In genomic region chr1:18903313-18903671, GRCh38 we compare ENCODE assay signal across 8 cellular contexts. TPM values are rescaled to one million over a fixed set of nuclear protein-coding genes. Genes with fewer than 3 reads are reported as not detected.
A peak's percentile ranks its signal among the peaks of the same experiment; 100 is the strongest.
DNase-seq lines count a peak whose midpoint lies in the region; TF ChIP-seq lines count a peak whose summit lies in the region.

No MANE protein-coding gene starts in this region.

- H3K27ac Mint-ChIP-seq in chondrocyte (ENCODE audit: unreplicated experiment): peak overlapping the region; percentile 98

- H3K4me3 Mint-ChIP-seq in chondrocyte (ENCODE audit: unreplicated experiment): peak overlapping the region; percentile 96

- POLR2A ChIA-PET in AG04449 (lab: Yijun Ruan, JAX): interaction anchor here (0.6 to 1.2 kb wide), 4 partner anchors 10 to 69 kb away, joined by 3 read pairs; partner anchors contain the start of gene IFFO2

- no peak for TF ChIP-seq CTCF in AG04449 (IDR thresholded peaks at IDR 0.05; ENCODE audit: insufficient read depth, low read length, missing control alignments)
- TF ChIP-seq CTCF in chondrocyte (IDR thresholded peaks at IDR 0.05): no peak

- no peaks in the 10 kb centered on the region for H3K9me3 Mint-ChIP-seq in chondrocyte (ENCODE audit: low read depth)

- peaks cover 8% of the 10 kb centered on the region; the same call in 1 of the 2 replicates for H3K27me3 ChIP-seq in HUES6 (ENCODE audit: control insufficient read depth, insufficient read depth, low read length)
- H3K27me3 ChIP-seq in muscle layer of duodenum (ENCODE audit: low read depth, low read length): no peaks in the 10 kb centered on the region

- H3K9me3 ChIP-seq in HUES6 (ENCODE audit: control insufficient read depth, insufficient read depth, low read depth, low read length) (no peaks in the 10 kb centered on the region), muscle layer of duodenum (ENCODE audit: control insufficient read depth in 1 of 2, low read length in 2 of 2) (no peaks in the 10 kb centered on the region)

- H3K4me3 ChIP-seq in AG04449 (ENCODE audit: low read depth, low read length) (peak overlapping the region; percentile 62), HUES6 (ENCODE audit: low read depth, low read length) (peak overlapping the region; percentile 98), muscle layer of duodenum (ENCODE audit: low read depth in 1 of 2, low read length in 2 of 2) (peak overlapping the region; percentile 75 to 79)

- peaks cover 18% of the 10 kb centered on the region for H3K4me1 Mint-ChIP-seq in chondrocyte (ENCODE audit: low read depth)

- H3K4me1 ChIP-seq in HUES6 (ENCODE audit: control insufficient read depth, insufficient read depth, low read length) (peaks cover 17% of the 10 kb centered on the region), muscle layer of duodenum (ENCODE audit: control insufficient read depth in 1 of 2, insufficient read depth in 2 of 2, low read length in 2 of 2) (peaks cover 4 to 29% of the 10 kb centered on the region in 2 donors)

- peaks cover 2% of the 10 kb centered on the region for H3K36me3 Mint-ChIP-seq in chondrocyte (ENCODE audit: low read depth)

- CTCF ChIA-PET in AG04449 (lab: Yijun Ruan, JAX): interaction anchor here (0.8 to 8.5 kb wide), 12 partner anchors 12 to 210 kb away, joined by 3 to 117 read pairs (median 4); no protein-coding TSS in a partner anchor

- no peak for DNase-seq in AG04449 (ENCODE audit: low read depth, low spot score)
- no peak for DNase-seq in chondrocyte (ENCODE audit: low spot score)
- DNase-seq in NCI-H1092 treated with DMSO at 0.1 percent for 48 hours (lab: John Stamatoyannopoulos, UW): no peak
- no peak for DNase-seq in HK-2 (ENCODE audit: unreplicated experiment)
- DNase-seq in HCEC 1CT: no peak
- no peak for DNase-seq in KG1 (lab: John Stamatoyannopoulos, UW)

- H3K27ac ChIP-seq in HUES6 (ENCODE audit: low read depth, low read length) (peak overlapping the region; percentile 96; the same call in 1 of the 2 replicates), muscle layer of duodenum (ENCODE audit: low read length) (peak overlapping the region; percentile 89)

- H3K9ac ChIP-seq in HUES6 (ENCODE audit: low read length): peak overlapping the region; percentile 92

- H3K27me3 Mint-ChIP-seq in chondrocyte (ENCODE audit: low read depth): no peaks in the 10 kb centered on the region

- H3K36me3 ChIP-seq in HUES6 (ENCODE audit: control insufficient read depth, insufficient read depth, low read length): no peaks in the 10 kb centered on the region
- no peaks in the 10 kb centered on the region for H3K36me3 ChIP-seq in muscle layer of duodenum (ENCODE audit: control insufficient read depth in 1 of 2, insufficient read depth in 2 of 2, low read length in 2 of 2)

RNA-seq across cellular contexts. Expression of gene ALDH4A1, which starts 0.9 kb away (rescaled TPM):
- 9.3 to 15.0 TPM (median 14.2 TPM) in 3 replicates for total RNA-seq in chondrocyte

RNA-seq across cellular contexts. Expression of gene TAS1R2, which starts 43.8 kb away (rescaled TPM):
- not detected in 3 replicates for total RNA-seq in chondrocyte

RNA-seq across cellular contexts. Expression of gene IFFO2, which starts 53.2 kb away (rescaled TPM):
- 13.9 to 18.9 TPM (median 18.8 TPM) in 3 replicates for total RNA-seq in chondrocyte
